Comparison of ENCODE assay signal across 22 cellular contexts in the genomic region with DNA sequence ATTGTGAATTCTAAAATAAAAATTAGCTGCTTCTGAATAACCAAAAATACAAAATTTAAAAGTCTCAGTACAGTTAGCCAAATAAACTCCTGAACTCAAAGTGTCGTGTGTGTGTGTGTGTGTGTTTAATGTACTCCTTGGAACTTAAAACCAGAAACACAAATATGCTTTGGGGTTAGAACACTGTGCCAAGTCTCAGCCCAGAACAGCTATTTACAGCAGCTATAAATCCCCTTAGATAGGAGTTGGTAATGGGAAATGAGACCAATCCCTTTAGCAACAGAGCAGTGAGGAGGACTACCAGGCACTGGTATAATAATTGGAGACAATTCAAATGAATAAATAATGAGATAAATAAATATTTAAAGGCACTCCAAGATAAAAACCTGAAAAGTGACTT.
"Had no signal": no experiment of that assay in that cellular context is flagged by ENCODE, and none has a peak within 500 bp of the region (broad histone marks: within the 10 kb centered on the region; RNA-seq: fewer than 3 reads in every experiment).

No MANE protein-coding gene starts in this region.

- H3K27ac Mint-ChIP-seq: activated B cell treated with CpG ODN at 0.5 μM for 24 hours; activated CD8-positive, alpha-beta T cell treated with anti-CD3 and anti-CD28 coated beads, Interleukin-2, amount 10 ng/mL, durations not matched to agents 7 days and 5 days; activated naive CD4-positive, alpha-beta T cell treated with anti-CD3 and anti-CD28 coated beads, Interleukin-2, amount 50 U/mL, for 72 hours; activated T-cell treated with anti-CD3 and anti-CD28 coated beads, Interleukin-2, amount 50 U/mL, for 72 hours; dendritic cell treated with granulocyte-macrophage colony-stimulating factor and Interleukin-4, amounts not matched to agents 40 ng/mL and 50 ng/mL, for 4 days; memory B cell; natural killer cell; T-helper 17 cell had no signal

- H3K27me3 Mint-ChIP-seq: activated B cell treated with CpG ODN at 0.5 μM for 24 hours; dendritic cell treated with granulocyte-macrophage colony-stimulating factor and Interleukin-4, amounts not matched to agents 40 ng/mL and 50 ng/mL, for 4 days; memory B cell; T-helper 17 cell had no signal

- H3K36me3 Mint-ChIP-seq: natural killer cell had no signal

- H3K9me3 ChIP-seq: gastrocnemius medialis, heart right ventricle, spleen, stomach, thyroid gland had no signal

- H3K4me1 ChIP-seq: spleen, thyroid gland had no signal

- H3K9me3 Mint-ChIP-seq: activated B cell treated with CpG ODN at 0.5 μM for 24 hours; activated naive CD4-positive, alpha-beta T cell treated with anti-CD3 and anti-CD28 coated beads, Interleukin-2, amount 50 U/mL, for 72 hours; activated T-cell treated with anti-CD3 and anti-CD28 coated beads, Interleukin-2, amount 50 U/mL, for 72 hours; dendritic cell treated with granulocyte-macrophage colony-stimulating factor and Interleukin-4, amounts not matched to agents 40 ng/mL and 50 ng/mL, for 4 days; memory B cell; natural killer cell had no signal

- DNase-seq: activated B cell treated with CpG ODN at 0.5 μM for 24 hours; activated CD4-positive, alpha-beta T cell treated with anti-CD3 and anti-CD28 coated beads for 48 hours; activated CD8-positive, alpha-beta memory T cell treated with anti-CD3 and anti-CD28 coated beads, Interleukin-2, amount 50 U/mL, for 48 hours; activated CD8-positive, alpha-beta T cell treated with anti-CD3 and anti-CD28 coated beads, Interleukin-2, amount 10 ng/mL, durations not matched to agents 7 days and 5 days; activated gamma-delta T cell; activated T-cell treated with anti-CD3 and anti-CD28 coated beads, Interleukin-2, amount 50 U/mL, for 72 hours; amniotic stem cell; effector memory CD4-positive, alpha-beta T cell; gastrocnemius medialis; heart right ventricle; left ventricle myocardium superior; natural killer cell; posterior cingulate gyrus; right cardiac atrium; spleen; stimulated activated CD4-positive, alpha-beta T cell treated with anti-CD3 and anti-CD28 coated beads, Interleukin-2, amount 100 ng/mL, for 24 hours; stomach; T-helper 17 cell; thyroid gland had no signal

- H3K27me3 ChIP-seq: gastrocnemius medialis, heart right ventricle, spleen, stomach, thyroid gland had no signal

- H3K27ac ChIP-seq: gastrocnemius medialis, heart right ventricle, spleen, thyroid gland had no signal

- H3K4me1 Mint-ChIP-seq: activated B cell treated with CpG ODN at 0.5 μM for 24 hours, memory B cell, natural killer cell had no signal

- H3K4me3 ChIP-seq: gastrocnemius medialis, heart right ventricle, spleen, stomach, thyroid gland had no signal

- H3K4me3 Mint-ChIP-seq: activated B cell treated with CpG ODN at 0.5 μM for 24 hours; activated CD8-positive, alpha-beta T cell treated with anti-CD3 and anti-CD28 coated beads, Interleukin-2, amount 10 ng/mL, durations not matched to agents 7 days and 5 days; activated T-cell treated with anti-CD3 and anti-CD28 coated beads, Interleukin-2, amount 50 U/mL, for 72 hours; dendritic cell treated with granulocyte-macrophage colony-stimulating factor and Interleukin-4, amounts not matched to agents 40 ng/mL and 50 ng/mL, for 4 days; memory B cell; natural killer cell; T-helper 17 cell had no signal
